In genomic region chr7:133275008-133275407, GRCh38 we compare ENCODE assay signal across 20 cellular contexts. TPM values are rescaled to one million over a fixed set of nuclear protein-coding genes. Genes with fewer than 3 reads are reported as not detected.
DNase-seq lines count a peak whose midpoint lies in the region; ATAC-seq and TF ChIP-seq lines count a peak whose summit lies in the region.
"Had no signal": no experiment of that assay in that cellular context is flagged by ENCODE, and none has a peak within 500 bp of the region (broad histone marks: within the 10 kb centered on the region; RNA-seq: fewer than 3 reads in every experiment).

No MANE protein-coding gene starts in this region.

- H3K9ac ChIP-seq in MM.1S (ENCODE audit: low read length) (no peak overlapping the region), Karpas-422 (ENCODE audit: low read length) (no peak overlapping the region)

- peaks cover 31% of the 10 kb centered on the region for H3K36me3 Mint-ChIP-seq in WTC11

- H3K4me1 ChIP-seq in MM.1S (ENCODE audit: low read length) = no peaks in the 10 kb centered on the region
- H3K4me1 ChIP-seq in Karpas-422 (ENCODE audit: low read length) = peaks cover 10% of the 10 kb centered on the region

- H3K9me2 ChIP-seq in MM.1S (replicated peaks; ENCODE audit: insufficient read depth, low read length) = no peaks in the 10 kb centered on the region
- H3K9me2 ChIP-seq in Karpas-422 (replicated peaks; ENCODE audit: insufficient read depth, low read length) = no peaks in the 10 kb centered on the region

- peak; percentile 34 for DNase-seq in DMS 273 (lab: John Stamatoyannopoulos, UW; ENCODE audit: unreplicated experiment)
- no peak for DNase-seq in DMS 273 treated with DMSO at 0.1 percent for 48 hours (lab: John Stamatoyannopoulos, UW)
- DNase-seq in MM.1S = no peak
- peak; percentile 15 for DNase-seq in WTC11 (ENCODE audit: low spot score)
- DNase-seq in kidney tubule cell (ENCODE audit: low spot score) = peak; percentile 33
- DNase-seq in erythroblast (lab: John Stamatoyannopoulos, UW) = no peak
- no peak for DNase-seq in Karpas-422
- DNase-seq in Kasumi-1 (lab: John Stamatoyannopoulos, UW) = no peak
- DNase-seq: activated CD4-positive, alpha-beta T cell treated with anti-CD3 and anti-CD28 coated beads for 1 hour; activated naive CD4-positive, alpha-beta T cell treated with Interleukin-2 at 50 U/mL for 16 hours; CD4-positive, alpha-beta T cell; GDM1; HCEC 1CT; KG1; NCI-H524 treated with DMSO at 0.1 percent for 48 hours; small intestine; T-helper 2 cell had no signal

- peaks cover 25% of the 10 kb centered on the region for H3K79me2 ChIP-seq in MM.1S (ENCODE audit: low read length)
- peaks cover 62% of the 10 kb centered on the region for H3K79me2 ChIP-seq in Karpas-422 (ENCODE audit: low read length)

- H2AFZ ChIP-seq in MM.1S (ENCODE audit: low read length) (no peak overlapping the region), Karpas-422 (ENCODE audit: low read length) (no peak overlapping the region)

- no peaks in the 10 kb centered on the region for H3K27me3 Mint-ChIP-seq in WTC11 (ENCODE audit: low read depth)
- H3K27me3 Mint-ChIP-seq: CD4-positive, alpha-beta T cell had no signal

- H3K4me3 ChIP-seq in MM.1S (ENCODE audit: low read length) (no peak overlapping the region), Karpas-422 (ENCODE audit: low read length) (no peak overlapping the region)
- H3K4me3 ChIP-seq: ovary, tibial nerve had no signal

- H3K27ac Mint-ChIP-seq in WTC11 = no peak overlapping the region; the same call in 1 of the 2 replicates
- H3K27ac Mint-ChIP-seq: CD4-positive, alpha-beta T cell had no signal

- ATAC-seq in WTC11 = peak; percentile 90
- ATAC-seq: Right ventricle myocardium inferior had no signal

- H3K27me3 ChIP-seq in MM.1S (replicated peaks; ENCODE audit: insufficient read depth, low read length) (no peaks in the 10 kb centered on the region), Karpas-422 (ENCODE audit: low read length) (no peaks in the 10 kb centered on the region)
- H3K27me3 ChIP-seq: ovary, tibial nerve had no signal

- H4K20me1 ChIP-seq in MM.1S (ENCODE audit: insufficient read depth, low read length) = no peaks in the 10 kb centered on the region
- no peaks in the 10 kb centered on the region for H4K20me1 ChIP-seq in Karpas-422 (ENCODE audit: insufficient read depth, low read depth, low read length)

- H3K9me3 Mint-ChIP-seq in WTC11 = peaks cover 7% of the 10 kb centered on the region

- H3K27ac ChIP-seq in MM.1S (ENCODE audit: low read length) (no peak overlapping the region), Karpas-422 (ENCODE audit: low read length) (no peak overlapping the region)
- H3K27ac ChIP-seq: ovary, tibial nerve had no signal

- no peaks in the 10 kb centered on the region for H3F3A ChIP-seq in MM.1S (ENCODE audit: insufficient read depth, low read length)

- no peak overlapping the region for H3K4me3 Mint-ChIP-seq in WTC11
- H3K4me3 Mint-ChIP-seq: CD4-positive, alpha-beta T cell had no signal

- no peaks in the 10 kb centered on the region for H3K9me3 ChIP-seq in MM.1S (replicated peaks; ENCODE audit: insufficient read depth, low read length)
- H3K9me3 ChIP-seq in Karpas-422 (ENCODE audit: low read length) = no peaks in the 10 kb centered on the region
- H3K9me3 ChIP-seq: ovary, tibial nerve had no signal

- TF ChIP-seq CTCF in MM.1S (IDR thresholded peaks at IDR 0.05; ENCODE audit: low read length) (peak; percentile 14; the same call in 1 of the 2 replicates), WTC11 (IDR thresholded peaks at IDR 0.05) (no peak)

- H3K4me1 Mint-ChIP-seq in WTC11 = peaks cover 8% of the 10 kb centered on the region

- CTCF ChIA-PET in WTC11 (lab: Charles Lee) = interaction anchor here (0.6 to 1.6 kb wide), 5 partner anchors 10 to 462 kb away, joined by 3 to 5 read pairs (median 3); no protein-coding TSS in a partner anchor

- POLR2A ChIA-PET in WTC11 (lab: Charles Lee) = no interaction called here

- TF ChIP-seq POLR2A in erythroblast (IDR thresholded peaks at IDR 0.05; ENCODE audit: low read length) = no peak

- 0 out of 2 replicates have a peak, but pooled peaks cover 2% of the 10 kb centered on the region for H3K36me3 ChIP-seq in MM.1S (replicated peaks; ENCODE audit: insufficient read depth, low read length)
- peaks cover 4% of the 10 kb centered on the region; the same call in 1 of the 2 replicates for H3K36me3 ChIP-seq in Karpas-422 (ENCODE audit: insufficient read depth, low read length)
- H3K36me3 ChIP-seq: ovary had no signal

- H3K4me2 ChIP-seq in MM.1S (ENCODE audit: low read depth, low read length) (no peak overlapping the region), Karpas-422 (ENCODE audit: low read depth, low read length, poor library complexity, severe bottlenecking) (no peak overlapping the region)

TF ChIP-seq in WTC11, 78 proteins besides CTCF, POLR2A, EP300 and RAD21:
- no peak for TF ChIP-seq EMX1 (CRISPR knock-in tag; IDR thresholded peaks at IDR 0.05)
TF ChIP-seq in WTC11: peak in this region for 0.

RNA-seq across cellular contexts. Expression of gene EXOC4, which starts 22.1 kb away (rescaled TPM):
- 62.0 to 72.4 TPM (median 66.8 TPM) in 3 replicates for total RNA-seq in WTC11 (2021)
- total RNA-seq in Karpas-422 (2014; rRNA removed; shearing (Covaris generic); ENCODE audit: low replicate concordance) = 111 and 118 TPM in 2 replicates

Comparison
In these comparisons a context has a peak if more than half of its experiments do, and no peak if none do; other contexts are left out.
1. DNase-seq: peak in DMS 273 (single experiment), WTC11 (single experiment) and kidney tubule cell (single experiment); none in DMS 273 treated with DMSO at 0.1 percent for 48 hours (single experiment), MM.1S (single experiment), erythroblast (0 of 2), Karpas-422 (single experiment) and Kasumi-1 (0 of 2).